In the genomic region with DNA sequence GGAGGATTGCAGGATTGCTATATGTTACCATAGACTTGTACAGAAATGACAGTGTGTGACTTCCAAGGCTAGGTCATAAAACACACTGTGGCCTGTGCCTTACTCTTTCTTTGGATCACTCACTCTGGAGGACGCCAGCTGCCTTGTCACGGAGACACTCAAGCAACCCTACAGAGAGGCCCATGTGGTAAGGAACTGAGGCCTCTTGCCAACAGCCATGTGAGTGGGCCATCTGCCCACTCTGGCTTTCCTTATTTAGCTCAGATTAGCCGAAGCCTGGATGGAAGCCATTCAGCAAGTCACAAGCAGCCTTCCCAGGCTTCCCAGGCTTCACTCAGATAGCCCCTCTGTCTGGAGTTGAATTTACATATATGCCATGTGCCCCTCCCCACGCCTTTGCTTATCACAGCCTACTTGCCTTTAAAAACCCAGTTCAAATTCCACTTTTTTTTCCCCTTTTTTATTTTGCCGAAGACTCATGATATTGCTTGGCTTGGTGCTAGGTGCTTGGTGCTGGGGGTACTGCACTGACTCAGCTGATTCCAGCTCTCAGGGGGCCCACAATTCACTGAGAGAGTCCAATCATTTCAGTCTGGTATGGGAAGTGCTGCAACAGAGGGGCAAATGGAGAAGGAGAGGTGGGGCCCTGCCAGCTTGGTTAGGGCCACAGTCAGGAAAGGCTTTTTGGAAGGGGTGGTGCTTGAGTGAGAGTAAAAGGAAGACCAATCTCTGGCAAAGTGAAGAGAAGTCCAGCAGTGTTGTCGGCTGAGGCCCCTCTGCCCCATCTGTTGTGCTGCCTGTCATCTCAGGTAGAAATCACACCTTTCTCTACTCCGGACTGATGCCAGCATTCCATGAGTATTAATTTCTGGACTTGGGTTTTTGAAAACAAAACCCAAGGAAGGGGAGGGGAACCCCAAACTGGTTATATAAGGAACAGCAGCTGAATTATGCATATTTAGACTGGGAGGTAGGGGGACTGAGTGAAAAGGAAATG, we compare ENCODE assay signal across 9 cellular contexts. TPM values are rescaled to one million over a fixed set of nuclear protein-coding genes. Genes with fewer than 3 reads are reported as not detected.
A peak's percentile ranks its signal among the peaks of the same experiment; 100 is the strongest.
DNase-seq lines count a peak whose midpoint lies in the region; ATAC-seq lines count a peak whose summit lies in the region.
"Had no signal": no experiment of that assay in that cellular context is flagged by ENCODE, and none has a peak within 500 bp of the region (broad histone marks: within the 10 kb centered on the region; RNA-seq: fewer than 3 reads in every experiment).

No MANE protein-coding gene starts in this region.

- peak overlapping the region; percentile 31 for H3K4me3 Mint-ChIP-seq in T-helper 17 cell
- H3K4me3 Mint-ChIP-seq in natural killer cell treated with Interleukin-12 subunit alpha and Interleukin-12 subunit beta and Interleukin-15 and Interleukin-18, amount 100 ng/mL, for 72 hours: no peak overlapping the region

- no peaks in the 10 kb centered on the region for H3K9me3 Mint-ChIP-seq in natural killer cell treated with Interleukin-12 subunit alpha and Interleukin-12 subunit beta and Interleukin-15 and Interleukin-18, amount 100 ng/mL, for 72 hours

- no peak overlapping the region for H3K27ac Mint-ChIP-seq in T-helper 17 cell
- no peak overlapping the region for H3K27ac Mint-ChIP-seq in natural killer cell treated with Interleukin-12 subunit alpha and Interleukin-12 subunit beta and Interleukin-15 and Interleukin-18, amount 100 ng/mL, for 72 hours

- H3K9me3 ChIP-seq in T-helper 17 cell (ENCODE audit: control insufficient read depth, low read length, poor library complexity, severe bottlenecking): no peaks in the 10 kb centered on the region
- H3K9me3 ChIP-seq: Peyer's patch had no signal

- H3K36me3 Mint-ChIP-seq in T-helper 17 cell (ENCODE audit: low read depth): no peaks in the 10 kb centered on the region
- H3K36me3 Mint-ChIP-seq in natural killer cell treated with Interleukin-12 subunit alpha and Interleukin-12 subunit beta and Interleukin-15 and Interleukin-18, amount 100 ng/mL, for 72 hours: no peaks in the 10 kb centered on the region

- ATAC-seq in T-helper 17 cell (no peak), Right ventricle myocardium inferior (peak; percentile 87)
- no peak for ATAC-seq in natural killer cell treated with Interleukin-12 subunit alpha and Interleukin-12 subunit beta and Interleukin-15 and Interleukin-18, amount 100 ng/mL, for 72 hours

- peaks cover 6% of the 10 kb centered on the region for H3K4me1 Mint-ChIP-seq in T-helper 17 cell
- no peaks in the 10 kb centered on the region for H3K4me1 Mint-ChIP-seq in natural killer cell treated with Interleukin-12 subunit alpha and Interleukin-12 subunit beta and Interleukin-15 and Interleukin-18, amount 100 ng/mL, for 72 hours (ENCODE audit: low read depth in 2 of 2)

- peaks cover 26% of the 10 kb centered on the region for H3K27me3 Mint-ChIP-seq in T-helper 17 cell
- H3K27me3 Mint-ChIP-seq in natural killer cell treated with Interleukin-12 subunit alpha and Interleukin-12 subunit beta and Interleukin-15 and Interleukin-18, amount 100 ng/mL, for 72 hours: peaks cover 10 to 29% of the 10 kb centered on the region in 2 donors

- DNase-seq in DMS79 treated with DMSO at 0.1 percent for 48 hours (lab: John Stamatoyannopoulos, UW) (peak; percentile 97), T-helper 17 cell (no peak), Right ventricle myocardium inferior (ENCODE audit: missing footprints) (peak; percentile 90), putamen (ENCODE audit: low spot score) (peak; percentile 60), NAMALWA (ENCODE audit: low spot score) (no peak)
- DNase-seq in activated effector memory CD4-positive, alpha-beta T cell treated with Interleukin-2 at 50 U/mL for 16 hours: no peak
- DNase-seq in natural killer cell treated with Interleukin-12 subunit alpha and Interleukin-12 subunit beta and Interleukin-15 and Interleukin-18, amount 100 ng/mL, for 72 hours (ENCODE audit: low spot score): no peak
- no peak for DNase-seq in activated T-cell treated with anti-CD3 and anti-CD28 coated beads, Interleukin-2, amount 50 U/mL, for 48 hours

- intact Hi-C loops in Right ventricle myocardium inferior (cut with DNase I): no loop called here

RNA-seq across cellular contexts. Expression of gene P4HA3, which starts 14.5 kb away (rescaled TPM):
- total RNA-seq in T-helper 17 cell (not detected), Right ventricle myocardium inferior (not detected)
- total RNA-seq in natural killer cell treated with Interleukin-12 subunit alpha and Interleukin-12 subunit beta and Interleukin-15 and Interleukin-18, amount 100 ng/mL, for 72 hours: not detected
- total RNA-seq: Peyer's patch had no signal

Comparison
In these comparisons a context has a peak if more than half of its experiments do, and no peak if none do; other contexts are left out.
1. DNase-seq: peak in DMS79 treated with DMSO at 0.1 percent for 48 hours (single experiment), Right ventricle myocardium inferior (single experiment) and putamen (single experiment); none in T-helper 17 cell (0 of 3), activated effector memory CD4-positive, alpha-beta T cell treated with Interleukin-2 at 50 U/mL for 16 hours (single experiment), NAMALWA (single experiment), natural killer cell treated with Interleukin-12 subunit alpha and Interleukin-12 subunit beta and Interleukin-15 and Interleukin-18, amount 100 ng/mL, for 72 hours (single experiment) and activated T-cell treated with anti-CD3 and anti-CD28 coated beads, Interleukin-2, amount 50 U/mL, for 48 hours (0 of 2).